ENCODE assay signal across 8 cellular contexts in genomic region chr22:30326704-30327362, GRCh38. TPM values are rescaled to one million over a fixed set of nuclear protein-coding genes. Genes with fewer than 3 reads are reported as not detected.
DNase-seq lines count a peak whose midpoint lies in the region; ATAC-seq and TF ChIP-seq lines count a peak whose summit lies in the region.

TBC1D10A (minus strand) TSS chr22:30326941; CDS start chr22:30326881, 60 bp downstream.

- peak within 1 kb of the TSS; percentile 89 to 100 (median 96) for H3K4me3 ChIP-seq in spleen

- intact Hi-C loops in spleen (cut with DNase I; ENCODE audit: low total_unique reads) = no loop called here

- H3K9me3 ChIP-seq in spleen = no peaks in the 10 kb centered on the region

- peak in 3 of 11 experiments; percentile 5 to 25 (median 15) for TF ChIP-seq CTCF in spleen (IDR thresholded peaks at IDR 0.05 in 8 of 11, conservative IDR thresholded peaks at IDR 0.05 in 3 of 11)

- peak in 1 of 3 donors; percentile 43 for TF ChIP-seq POLR2A in spleen (IDR thresholded peaks at IDR 0.05)

- peak within 1 kb of the TSS; percentile 81 to 94 (median 90) for H3K27ac ChIP-seq in spleen

- H3K27me3 ChIP-seq in spleen (replicated peaks in 1 of 7) = no peaks in the 10 kb centered on the region

- peaks cover 0 to 48% (median 16%) of the 10 kb centered on the region in 6 donors for H3K36me3 ChIP-seq in spleen

- peak; percentile 81 for ATAC-seq in GM19023 (IDR thresholded peaks at IDR 0.05; ENCODE audit: unreplicated experiment)
- ATAC-seq in HG03196 (IDR thresholded peaks at IDR 0.05; ENCODE audit: unreplicated experiment) = peak; percentile 81

- WGBS in spleen, 5 donors = 0 to 1% (median 1%) methylated on average over 31 to 69 of the region's 69 CpGs

- peaks cover 35 to 58% (median 48%) of the 10 kb centered on the region in 6 donors for H3K4me1 ChIP-seq in spleen

- DNase-seq in AG08396 (ENCODE audit: low spot score) (peak; percentile 99), NCI-H226 (peak; percentile 68), inferior parietal cortex (ENCODE audit: extremely low spot score) (peak; percentile 75), spleen (peak; percentile 97)
- peak; percentile 86 for DNase-seq in activated CD4-positive, CD25-positive, alpha-beta regulatory T cell treated with anti-CD3 and anti-CD28 coated beads, Interleukin-2, amount 50 U/mL, for 16 hours (ENCODE audit: low read depth, low spot score)
- DNase-seq in central memory CD4-positive, alpha-beta T cell = peak; percentile 93

RNA-seq across cellular contexts. Expression of gene TBC1D10A, which starts in this region (rescaled TPM):
- total RNA-seq in spleen = 10 to 100 TPM; 26.8 to 46.4 (median 34.3) TPM
- polyA plus RNA-seq in spleen = 10 to 100 TPM; 21.1 to 37.4 (median 22.1) TPM

Comparison
In these comparisons a context has a peak if more than half of its experiments do, and no peak if none do; other contexts are left out.
1. Peak in every context shown above with its lines: DNase-seq, ATAC-seq, H3K4me3 ChIP-seq and H3K27ac ChIP-seq.